In the genomic region with DNA sequence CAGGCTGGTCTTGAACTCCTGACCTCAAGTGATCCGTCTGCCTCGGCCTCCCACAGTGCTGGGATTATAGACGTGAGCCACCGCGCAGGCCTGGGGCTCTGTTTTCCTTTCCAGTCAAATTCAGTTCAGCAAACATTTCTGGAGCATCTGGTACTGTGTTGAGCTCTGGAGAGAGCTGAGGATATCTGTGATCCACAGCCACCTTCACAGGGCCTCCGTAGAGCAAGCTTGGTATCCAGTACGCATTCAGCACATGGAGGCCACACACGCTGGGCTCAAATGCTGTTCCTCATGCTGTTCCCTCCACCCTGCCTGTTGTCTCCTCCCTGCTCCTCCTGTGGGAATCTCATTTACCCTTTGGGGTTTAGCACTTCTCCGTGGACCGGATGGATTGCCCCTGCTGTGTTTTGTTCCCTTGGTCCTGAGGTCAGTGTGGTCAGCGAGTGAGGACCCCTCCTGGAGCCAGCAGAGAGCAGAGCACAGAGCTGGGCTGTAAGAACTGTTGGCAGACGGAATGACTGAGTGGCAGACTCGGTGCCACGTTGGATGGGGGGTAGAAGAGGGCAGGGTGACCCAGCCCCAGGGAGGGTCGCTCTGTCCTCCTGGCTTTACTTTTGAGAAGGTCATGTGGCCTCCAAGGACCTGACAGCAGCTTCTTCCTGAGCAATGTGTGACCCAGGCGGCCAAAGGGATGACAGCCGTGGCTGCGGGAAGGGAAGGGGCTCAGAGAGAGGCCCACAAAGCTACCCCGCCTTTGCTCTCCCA, we compare ENCODE assay signal across 1 cellular context.
TF ChIP-seq lines count a peak whose summit lies in the region.

No MANE protein-coding gene starts in this region.

TF ChIP-seq in GM12878, 131 proteins besides CTCF, POLR2A, EP300 and RAD21:
- TF ChIP-seq, protein P1, sequence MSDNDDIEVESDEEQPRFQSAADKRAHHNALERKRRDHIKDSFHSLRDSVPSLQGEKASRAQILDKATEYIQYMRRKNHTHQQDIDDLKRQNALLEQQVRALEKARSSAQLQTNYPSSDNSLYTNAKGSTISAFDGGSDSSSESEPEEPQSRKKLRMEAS (IDR thresholded peaks at IDR 0.05; ENCODE audit: low read depth, low read length) = no peak
- TF ChIP-seq, protein P2, sequence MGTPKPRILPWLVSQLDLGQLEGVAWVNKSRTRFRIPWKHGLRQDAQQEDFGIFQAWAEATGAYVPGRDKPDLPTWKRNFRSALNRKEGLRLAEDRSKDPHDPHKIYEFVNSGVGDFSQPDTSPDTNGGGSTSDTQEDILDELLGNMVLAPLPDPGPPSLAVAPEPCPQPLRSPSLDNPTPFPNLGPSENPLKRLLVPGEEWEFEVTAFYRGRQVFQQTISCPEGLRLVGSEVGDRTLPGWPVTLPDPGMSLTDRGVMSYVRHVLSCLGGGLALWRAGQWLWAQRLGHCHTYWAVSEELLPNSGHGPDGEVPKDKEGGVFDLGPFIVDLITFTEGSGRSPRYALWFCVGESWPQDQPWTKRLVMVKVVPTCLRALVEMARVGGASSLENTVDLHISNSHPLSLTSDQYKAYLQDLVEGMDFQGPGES (IDR thresholded peaks at IDR 0.05) = no peak
TF ChIP-seq in GM12878: peak in this region for 0.
